Comparison of ENCODE assay signal across 10 cellular contexts in genomic region chr12:93363854-93364297, GRCh38. TPM values are rescaled to one million over a fixed set of nuclear protein-coding genes. Genes with fewer than 3 reads are reported as not detected.
DNase-seq lines count a peak whose midpoint lies in the region; ATAC-seq and TF ChIP-seq lines count a peak whose summit lies in the region.
"Had no signal": no experiment of that assay in that cellular context is flagged by ENCODE, and none has a peak within 500 bp of the region (broad histone marks: within the 10 kb centered on the region; RNA-seq: fewer than 3 reads in every experiment).

No MANE protein-coding gene starts in this region.

- H3K27ac ChIP-seq in left ventricle myocardium inferior (replicated peaks) (peak overlapping the region; percentile 20), upper lobe of right lung (no peak overlapping the region)

- H3K4me3 ChIP-seq in left ventricle myocardium inferior (no peak overlapping the region), upper lobe of right lung (no peak overlapping the region)

- no peaks in the 10 kb centered on the region for H3K27me3 Mint-ChIP-seq in T-helper 17 cell

- peaks cover 64% of the 10 kb centered on the region for H3K4me1 ChIP-seq in left ventricle myocardium inferior
- no peaks in the 10 kb centered on the region for H3K4me1 ChIP-seq in upper lobe of right lung

- no peak overlapping the region for H3K4me3 Mint-ChIP-seq in T-helper 17 cell

- DNase-seq in left ventricle myocardium inferior: no peak
- no peak for DNase-seq in Right ventricle myocardium superior
- no peak for DNase-seq in T-helper 17 cell
- DNase-seq in upper lobe of right lung: no peak
- no peak for DNase-seq in SK-N-DZ (ENCODE audit: low spot score)
- no peak for DNase-seq in SW480 (ENCODE audit: low spot score)
- DNase-seq in activated gamma-delta T cell treated with Interleukin-2 at 50 U/mL for 16 hours: no peak
- DNase-seq: hippocampal formation, NCI-H146 had no signal

- H3K27ac Mint-ChIP-seq in T-helper 17 cell: peak overlapping the region; percentile 10

- no peaks in the 10 kb centered on the region for H3K9me3 ChIP-seq in left ventricle myocardium inferior (replicated peaks)
- H3K9me3 ChIP-seq in T-helper 17 cell (ENCODE audit: control insufficient read depth, low read length, poor library complexity, severe bottlenecking): no peaks in the 10 kb centered on the region
- H3K9me3 ChIP-seq in upper lobe of right lung: no peaks in the 10 kb centered on the region

- no peak for TF ChIP-seq CTCF in left ventricle myocardium inferior (IDR thresholded peaks at IDR 0.05; ENCODE audit: borderline replicate concordance)
- no peak for TF ChIP-seq CTCF in upper lobe of right lung (IDR thresholded peaks at IDR 0.05)

- H3K27me3 ChIP-seq in left ventricle myocardium inferior (ENCODE audit: low read depth) (no peaks in the 10 kb centered on the region), upper lobe of right lung (no peaks in the 10 kb centered on the region)

- peaks cover 9% of the 10 kb centered on the region for H3K4me1 Mint-ChIP-seq in T-helper 17 cell

- H3K36me3 ChIP-seq in left ventricle myocardium inferior (no peaks in the 10 kb centered on the region), upper lobe of right lung (no peaks in the 10 kb centered on the region)

- H3K36me3 Mint-ChIP-seq in T-helper 17 cell (ENCODE audit: low read depth): no peaks in the 10 kb centered on the region

- ATAC-seq in Right ventricle myocardium superior (ENCODE audit: poor library complexity): no peak
- peak; percentile 74 for ATAC-seq in HG03103 (IDR thresholded peaks at IDR 0.05; ENCODE audit: low read depth, unreplicated experiment)
- ATAC-seq in T-helper 17 cell: peak; percentile 72
- ATAC-seq in upper lobe of right lung: peak; percentile 47

- intact Hi-C loops in left ventricle myocardium inferior (cut with micrococcal nuclease) (no loop called here), Right ventricle myocardium superior (cut with DNase I) (no loop called here), upper lobe of right lung (cut with DNase I) (no loop called here)

RNA-seq across cellular contexts. Expression of gene NUDT4, which starts 13.8 kb away (rescaled TPM):
- total RNA-seq in left ventricle myocardium inferior (283 TPM), Right ventricle myocardium superior (410 TPM), T-helper 17 cell (10 to 100 TPM; 60.4 to 78.8 TPM), upper lobe of right lung (52.2 TPM)
- polyA plus RNA-seq in SK-N-DZ (2014; cell fraction: cytosol; rRNA removed): 22.7 and 23.1 TPM in 2 replicates
- polyA plus RNA-seq in SK-N-DZ (2014; cell fraction: nucleus; rRNA removed): 7.5 and 8.7 TPM in 2 replicates
